8 cellular contexts compared by ENCODE assay signal in genomic region chr5:151051066-151051930, GRCh38. TPM values are rescaled to one million over a fixed set of nuclear protein-coding genes. Genes with fewer than 3 reads are reported as not detected.
A peak's percentile ranks its signal among the peaks of the same experiment; 100 is the strongest.
DNase-seq lines count a peak whose midpoint lies in the region; ATAC-seq, FAIRE-seq and TF ChIP-seq lines count a peak whose summit lies in the region.

No MANE protein-coding gene starts in this region.

- peak; percentile 67 for ATAC-seq in HG03045 (IDR thresholded peaks at IDR 0.05; ENCODE audit: unreplicated experiment)

- peak; percentile 86 for FAIRE-seq in GM18507 (lab: Jason Lieb, UNC)

- H3K27me3 ChIP-seq in A673 (replicated peaks; ENCODE audit: insufficient read depth, low read depth, low read length, poor library complexity) (no peaks in the 10 kb centered on the region), muscle layer of colon (ENCODE audit: control insufficient read depth in 1 of 2, insufficient read depth in 2 of 2, low read length in 2 of 2) (no peaks in the 10 kb centered on the region)

- H3K36me3 ChIP-seq in A673 (ENCODE audit: insufficient read depth, low read length, poor library complexity, severe bottlenecking) (no peaks in the 10 kb centered on the region), muscle layer of colon (ENCODE audit: insufficient read depth, low read length) (peaks cover 75% of the 10 kb centered on the region)

- intact Hi-C loops in A673 (cut with micrococcal nuclease; ENCODE audit: unreplicated experiment), result loop anchor here (1.0 to 2.0 kb wide), 2 partner anchors 64 to 114 kb away; no protein-coding TSS in a partner anchor

- H3K9me3 ChIP-seq in A673 (ENCODE audit: low read depth, low read length, poor library complexity, severe bottlenecking) (no peaks in the 10 kb centered on the region), muscle layer of colon (ENCODE audit: low read length) (no peaks in the 10 kb centered on the region)

- DNase-seq in A673 (ENCODE audit: low spot score) (peak; percentile 72), GM18507 (ENCODE audit: extremely low spot score, insufficient read length, low read depth) (peak; percentile 60), NOMO-1 treated with DMSO at 0.1 percent for 48 hours (lab: John Stamatoyannopoulos, UW; ENCODE audit: unreplicated experiment) (peak; percentile 90), epidermal melanocyte (ENCODE audit: insufficient read length, low spot score) (peak; percentile 87)
- DNase-seq in activated CD8-positive, alpha-beta memory T cell treated with anti-CD3 and anti-CD28 coated beads, Interleukin-2, amount 50 U/mL, for 1 hour (ENCODE audit: extremely low read depth), result peak; percentile 40
- DNase-seq in stimulated activated CD8-positive, alpha-beta memory T cell treated with anti-CD3 and anti-CD28 coated beads, Interleukin-7, amount 100 ng/mL, for 4 hours (ENCODE audit: low read depth in 2 of 2), result peak; percentile 52 to 60

- no TSS peak for BruUV-seq in A673 (replicated peaks; lab: Mats Ljungman, UMichigan)

- H3K4me3 ChIP-seq in A673 (ENCODE audit: low read depth, low read length, poor library complexity, severe bottlenecking), result no peak overlapping the region
- H3K4me3 ChIP-seq in muscle layer of colon (ENCODE audit: low read depth in 1 of 2, low read length in 2 of 2), result no peak overlapping the region

- H3K4me1 ChIP-seq in A673 (ENCODE audit: insufficient read depth, low read length, poor library complexity, severe bottlenecking), result no peaks in the 10 kb centered on the region
- peaks cover 6% of the 10 kb centered on the region for H3K4me1 ChIP-seq in muscle layer of colon (ENCODE audit: insufficient read depth, low read length)

- CTCF ChIA-PET in A673 (lab: Charles Lee), result interaction anchor here (0.6 to 2.0 kb wide), 6 partner anchors 9 to 520 kb away, joined by 3 to 18 read pairs (median 5); no protein-coding TSS in a partner anchor

- POLR2A ChIA-PET in A673 (lab: Charles Lee; ENCODE audit: low non-redundant PET), result no interaction called here

- TF ChIP-seq CTCF in A673 (conservative IDR thresholded peaks at IDR 0.05; ENCODE audit: low read depth, low read length), result peak; percentile 83

- no peak overlapping the region for H3K9ac ChIP-seq in muscle layer of colon (ENCODE audit: low read length)

- H3K27ac ChIP-seq in A673 (ENCODE audit: low read depth, low read length, poor library complexity, severe bottlenecking), result no peak overlapping the region
- peak overlapping the region; percentile 50 for H3K27ac ChIP-seq in muscle layer of colon (ENCODE audit: low read depth, low read length)

RNA-seq across cellular contexts. Expression of gene TNIP1, which starts 29.5 kb away (rescaled TPM):
- 33.3 and 37.3 TPM in 2 replicates for total RNA-seq in A673 (2021)

RNA-seq across cellular contexts. Expression of gene GPX3, which starts 30.9 kb away (rescaled TPM):
- total RNA-seq in A673 (2021), result 0.19 and 0.24 TPM in 2 replicates

Comparison
In these comparisons a context has a peak if more than half of its experiments do, and no peak if none do; other contexts are left out.
1. DNase-seq: peak in every context shown above with its lines; median percentile 90 in NOMO-1 treated with DMSO at 0.1 percent for 48 hours; 87 in epidermal melanocyte; 72 in A673; 60 in GM18507; 56 in stimulated activated CD8-positive, alpha-beta memory T cell treated with anti-CD3 and anti-CD28 coated beads, Interleukin-7, amount 100 ng/mL, for 4 hours; 40 in activated CD8-positive, alpha-beta memory T cell treated with anti-CD3 and anti-CD28 coated beads, Interleukin-2, amount 50 U/mL, for 1 hour.